1 cellular context compared by ENCODE assay signal in the genomic region with DNA sequence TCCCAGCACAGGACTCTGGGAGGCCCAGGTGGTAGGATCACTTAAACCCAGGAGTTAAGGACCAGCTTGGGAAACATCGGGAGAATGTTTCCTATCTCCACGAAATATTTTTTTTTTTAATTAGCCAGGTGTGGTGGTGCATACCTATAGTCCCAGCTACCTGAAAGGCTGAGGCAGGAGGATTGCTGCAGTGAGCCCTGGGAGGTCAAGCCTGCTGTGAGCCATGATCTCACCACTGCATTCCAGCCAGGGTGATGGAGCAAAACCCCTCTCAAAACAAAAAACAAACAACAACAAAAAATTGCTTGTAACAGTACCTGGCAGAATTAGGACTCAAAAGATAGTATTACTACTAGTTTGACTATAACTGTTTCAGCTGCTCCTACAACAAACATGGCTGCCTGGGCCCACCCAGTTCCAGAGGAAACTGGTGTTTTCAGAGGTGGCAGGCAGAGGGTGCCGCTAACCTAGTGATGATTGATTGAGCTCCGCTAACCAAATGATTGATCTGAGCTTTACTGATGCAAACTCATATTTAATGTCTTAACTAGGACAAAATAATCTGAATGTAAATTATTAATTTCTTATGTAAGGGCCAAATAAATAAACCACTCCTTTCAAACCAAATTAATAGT.
TF ChIP-seq lines count a peak whose summit lies in the region.

No MANE protein-coding gene starts in this region.

TF ChIP-seq in HCT116, 20 proteins besides CTCF, POLR2A, EP300 and RAD21 (continued from another document):
- no peak for TF ChIP-seq ZNF274 (IDR thresholded peaks at IDR 0.05; ENCODE audit: low read depth, low read length)
